Comparison of ENCODE assay signal across 10 cellular contexts in genomic region chr7:41882745-41883527, GRCh38.
DNase-seq lines count a peak whose midpoint lies in the region; ATAC-seq and TF ChIP-seq lines count a peak whose summit lies in the region.
"Had no signal": no experiment of that assay in that cellular context is flagged by ENCODE, and none has a peak within 500 bp of the region (broad histone marks: within the 10 kb centered on the region; RNA-seq: fewer than 3 reads in every experiment).

No MANE protein-coding gene starts in this region.

- H3K4me1 ChIP-seq in foreskin keratinocyte, result peaks cover 24% of the 10 kb centered on the region

- H3K27ac ChIP-seq in SU-DHL-6 (ENCODE audit: low read depth, low read length), result no peak overlapping the region
- no peak overlapping the region for H3K27ac ChIP-seq in foreskin keratinocyte

- H3K36me3 Mint-ChIP-seq in stimulated activated naive B cell treated with anti-CD40 and anti-IgM and Interleukin-4, amounts not matched to agents 10 μg/mL and 1 μg/mL and 100 μg/mL, for 72 hours, result peaks cover 4 to 23% of the 10 kb centered on the region in 2 donors

- H3K36me3 ChIP-seq in SU-DHL-6 (ENCODE audit: low read length), result peaks cover 5% of the 10 kb centered on the region; the same call in 1 of the 2 replicates

- peaks cover 8 to 10% of the 10 kb centered on the region in 2 donors for H3K9me3 Mint-ChIP-seq in stimulated activated naive B cell treated with anti-CD40 and anti-IgM and Interleukin-4, amounts not matched to agents 10 μg/mL and 1 μg/mL and 100 μg/mL, for 72 hours

- no peak overlapping the region for H3K4me2 ChIP-seq in SU-DHL-6 (ENCODE audit: low read depth, low read length, poor library complexity, severe bottlenecking)

- DNase-seq in activated T-cell treated with anti-CD3 and anti-CD28 coated beads, Interleukin-2, amount 50 U/mL, for 48 hours, result peak; percentile 25 to 41
- no peak for DNase-seq in activated T-cell treated with anti-CD3 and anti-CD28 coated beads for 4 hours
- DNase-seq in stimulated activated naive B cell treated with anti-CD40 and anti-IgM and Interleukin-4, amounts not matched to agents 10 μg/mL and 1 μg/mL and 100 μg/mL, for 72 hours, result peak; percentile 59
- no peak for DNase-seq in stimulated activated CD8-positive, alpha-beta memory T cell treated with anti-CD3 and anti-CD28 coated beads, Interleukin-4, amount 100 ng/mL, for 48 hours
- DNase-seq in foreskin keratinocyte, result no peak
- DNase-seq in GM13977 (ENCODE audit: low spot score), result no peak
- DNase-seq: Kasumi-1, PC-3 had no signal

- no peaks in the 10 kb centered on the region for H3K27me3 Mint-ChIP-seq in stimulated activated naive B cell treated with anti-CD40 and anti-IgM and Interleukin-4, amounts not matched to agents 10 μg/mL and 1 μg/mL and 100 μg/mL, for 72 hours

- peaks cover 62 to 82% of the 10 kb centered on the region in 2 donors for H3K4me1 Mint-ChIP-seq in stimulated activated naive B cell treated with anti-CD40 and anti-IgM and Interleukin-4, amounts not matched to agents 10 μg/mL and 1 μg/mL and 100 μg/mL, for 72 hours

- in situ Hi-C loops in GM13977 (cut with MboI; ENCODE audit: low pct_unique_long_range_greater_than_20kb, low sequenced_read_pairs, unreplicated experiment), result no loop called here

- no peak for TF ChIP-seq CTCF in SU-DHL-6 (IDR thresholded peaks at IDR 0.05; ENCODE audit: insufficient read depth, low read length, poor library complexity, severe bottlenecking)
- no peak for TF ChIP-seq CTCF in foreskin keratinocyte (conservative IDR thresholded peaks at IDR 0.05)
- no peak for TF ChIP-seq CTCF in GM13977 (IDR thresholded peaks at IDR 0.05; ENCODE audit: extremely low read depth, insufficient read depth, missing control alignments)

- H3K27me3 ChIP-seq in SU-DHL-6 (ENCODE audit: low read length) (no peaks in the 10 kb centered on the region; the same call in 1 of the 2 replicates), foreskin keratinocyte (no peaks in the 10 kb centered on the region)

- peak overlapping the region; percentile 77 for H3K4me3 Mint-ChIP-seq in stimulated activated naive B cell treated with anti-CD40 and anti-IgM and Interleukin-4, amounts not matched to agents 10 μg/mL and 1 μg/mL and 100 μg/mL, for 72 hours

- H3K9ac ChIP-seq in SU-DHL-6 (ENCODE audit: low read length), result no peak overlapping the region

- peak overlapping the region; percentile 0 for H3K4me3 ChIP-seq in SU-DHL-6 (ENCODE audit: insufficient read depth, low read length, poor library complexity, severe bottlenecking)

- H3F3A ChIP-seq in SU-DHL-6 (ENCODE audit: insufficient read depth), result peaks cover 14% of the 10 kb centered on the region

- no peaks in the 10 kb centered on the region for H3K9me2 ChIP-seq in SU-DHL-6 (replicated peaks; ENCODE audit: insufficient read depth, low read length)

- no peaks in the 10 kb centered on the region for H3K79me2 ChIP-seq in SU-DHL-6 (ENCODE audit: insufficient read depth, low read length)

- peaks cover 38% of the 10 kb centered on the region; the same call in 1 of the 2 replicates for H3K9me3 ChIP-seq in SU-DHL-6 (ENCODE audit: insufficient read depth, low read length)

- H4K20me1 ChIP-seq in SU-DHL-6 (ENCODE audit: low read depth, low read length), result no peaks in the 10 kb centered on the region

- H2AFZ ChIP-seq in SU-DHL-6 (ENCODE audit: low read depth, low read length, severe bottlenecking), result no peak overlapping the region

- peak overlapping the region; percentile 98 for H3K27ac Mint-ChIP-seq in stimulated activated naive B cell treated with anti-CD40 and anti-IgM and Interleukin-4, amounts not matched to agents 10 μg/mL and 1 μg/mL and 100 μg/mL, for 72 hours

- ATAC-seq in HG02642 (IDR thresholded peaks at IDR 0.05; ENCODE audit: poor library complexity, unreplicated experiment), result peak; percentile 29
- peak; percentile 29 to 40 for ATAC-seq in stimulated activated naive B cell treated with anti-CD40 and anti-IgM and Interleukin-4, amounts not matched to agents 10 μg/mL and 1 μg/mL and 100 μg/mL, for 72 hours (replicated peaks)
- no peak for ATAC-seq in foreskin keratinocyte
- ATAC-seq: PC-3 had no signal

Comparison
In these comparisons a context has a peak if more than half of its experiments do, and no peak if none do; other contexts are left out.
1. DNase-seq: peak in activated T-cell treated with anti-CD3 and anti-CD28 coated beads, Interleukin-2, amount 50 U/mL, for 48 hours (2 of 2) and stimulated activated naive B cell treated with anti-CD40 and anti-IgM and Interleukin-4, amounts not matched to agents 10 μg/mL and 1 μg/mL and 100 μg/mL, for 72 hours (single experiment); none in activated T-cell treated with anti-CD3 and anti-CD28 coated beads for 4 hours (single experiment), stimulated activated CD8-positive, alpha-beta memory T cell treated with anti-CD3 and anti-CD28 coated beads, Interleukin-4, amount 100 ng/mL, for 48 hours (single experiment), foreskin keratinocyte (0 of 2) and GM13977 (single experiment).